In genomic region chr6:39302669-39303424, GRCh38 we compare ENCODE assay signal across 9 cellular contexts. TPM values are rescaled to one million over a fixed set of nuclear protein-coding genes. Genes with fewer than 3 reads are reported as not detected.
DNase-seq lines count a peak whose midpoint lies in the region; ATAC-seq and TF ChIP-seq lines count a peak whose summit lies in the region.
"Had no signal": no experiment of that assay in that cellular context is flagged by ENCODE, and none has a peak within 500 bp of the region (broad histone marks: within the 10 kb centered on the region; RNA-seq: fewer than 3 reads in every experiment).

No MANE protein-coding gene starts in this region.

- TF ChIP-seq POLR2A in vagina (IDR thresholded peaks at IDR 0.05): no peak

- H3K23ac ChIP-seq in H9 (ENCODE audit: insufficient read length, low read depth, low read length): no peak overlapping the region

- H3K9ac ChIP-seq in H9 (ENCODE audit: extremely low read depth, insufficient read length, low read length) (no peak overlapping the region), adipocyte (ENCODE audit: low read length) (no peak overlapping the region), rectal smooth muscle tissue (ENCODE audit: low read length) (no peak overlapping the region)

- no peak overlapping the region for H2AK5ac ChIP-seq in H9 (ENCODE audit: insufficient read length, low read length)

- TF ChIP-seq CTCF in H9 (conservative IDR thresholded peaks at IDR 0.05): peak; percentile 86
- TF ChIP-seq CTCF in vagina (IDR thresholded peaks at IDR 0.05): peak; percentile 70 to 92 (median 85)

- H3K27me3 ChIP-seq in H9 (ENCODE audit: insufficient read depth, low read length) (no peaks in the 10 kb centered on the region), adipocyte (replicated peaks; ENCODE audit: control insufficient read depth, insufficient read depth, low read length) (peaks cover 18% of the 10 kb centered on the region), rectal smooth muscle tissue (ENCODE audit: control insufficient read depth, insufficient read depth, low read length) (peaks cover 3% of the 10 kb centered on the region), vagina (no peaks in the 10 kb centered on the region)

- peak overlapping the region; percentile 39 for H3K4me2 ChIP-seq in H9 (ENCODE audit: insufficient read depth, insufficient read length, low read length)

- H3K79me1 ChIP-seq in H9 (ENCODE audit: insufficient read depth, low read depth, low read length, poor library complexity, severe bottlenecking): no peaks in the 10 kb centered on the region

- H2BK12ac ChIP-seq in H9 (ENCODE audit: insufficient read length, low read depth, low read length): no peak overlapping the region

- no peaks in the 10 kb centered on the region; a peak in 1 of 5 replicates for H3K9me3 Mint-ChIP-seq in H9

- no peak overlapping the region for H4K8ac ChIP-seq in H9 (replicated peaks; ENCODE audit: insufficient read length, low read depth, low read length)

- no peak overlapping the region for H3K27ac ChIP-seq in H9 (ENCODE audit: insufficient read length, low read depth, low read length)
- H3K27ac ChIP-seq in rectal smooth muscle tissue (ENCODE audit: low read depth, low read length): no peak overlapping the region
- H3K27ac ChIP-seq in vagina: no peak overlapping the region

- H3T11ph ChIP-seq in H9 (ENCODE audit: low read length): no peak overlapping the region

- H3K4me1 ChIP-seq in H9 (ENCODE audit: insufficient read depth, low read length): 0 out of 2 replicates have a peak, but pooled peaks cover 2% of the 10 kb centered on the region
- peaks cover 6% of the 10 kb centered on the region for H3K4me1 ChIP-seq in adipocyte (ENCODE audit: control insufficient read depth, insufficient read depth, low read length)
- H3K4me1 ChIP-seq in rectal smooth muscle tissue (ENCODE audit: control insufficient read depth, insufficient read depth, low read length): no peaks in the 10 kb centered on the region
- H3K4me1 ChIP-seq in vagina: no peaks in the 10 kb centered on the region

- H2BK5ac ChIP-seq in H9 (ENCODE audit: insufficient read length, low read length): no peak overlapping the region

- peaks cover 7% of the 10 kb centered on the region; the same call in 1 of the 2 replicates for H3K27me3 Mint-ChIP-seq in H9 (ENCODE audit: low read depth)

- H3K27ac Mint-ChIP-seq in H9: no peak overlapping the region

- peak; percentile 96 for ATAC-seq in left ventricle myocardium superior

- H3K4me1 Mint-ChIP-seq in H9: peaks cover 15 to 16% of the 10 kb centered on the region in 2 experiments

- no peak overlapping the region for H4K91ac ChIP-seq in H9 (ENCODE audit: insufficient read length, low read depth, low read length)

- H3K4me3 ChIP-seq in adipocyte (ENCODE audit: low read length) (no peak overlapping the region), rectal smooth muscle tissue (ENCODE audit: low read length) (peak overlapping the region; percentile 50), vagina (no peak overlapping the region)

- no peak overlapping the region for H4K5ac ChIP-seq in H9 (ENCODE audit: insufficient read length, low read depth, low read length)

- H3K4me3 Mint-ChIP-seq in H9: no peak overlapping the region

- H2BK120ac ChIP-seq in H9 (ENCODE audit: low read depth, low read length, poor library complexity, severe bottlenecking): no peak overlapping the region

- WGBS in H9 (ENCODE audit: extremely low coverage, insufficient read length, low lambda C conversion rate): no CpG with 5 or more reads among the region's 11 CpGs

- no peak overlapping the region for H2AFZ ChIP-seq in H9 (ENCODE audit: low read length)

- H2BK20ac ChIP-seq in H9 (ENCODE audit: low read depth, low read length, poor library complexity, severe bottlenecking): no peak overlapping the region

- H3K4ac ChIP-seq in H9 (ENCODE audit: low read depth, low read length): no peak overlapping the region

- intact Hi-C loops in left ventricle myocardium superior (cut with micrococcal nuclease) (loop anchor here (10.0 kb wide), 2 partner anchors 328 to 428 kb away; no protein-coding TSS in a partner anchor), vagina (cut with DNase I) (loop anchor here (5.0 kb wide), 1 partner anchor 136 kb away; no protein-coding TSS in a partner anchor)

- H3K23me2 ChIP-seq in H9 (ENCODE audit: insufficient read length, low read depth, low read length, poor library complexity, severe bottlenecking): no peaks in the 10 kb centered on the region

- H4K20me1 ChIP-seq in H9 (ENCODE audit: control insufficient read depth, insufficient read depth, insufficient read length): no peaks in the 10 kb centered on the region

- H3K56ac ChIP-seq in H9 (ENCODE audit: insufficient read length, low read depth, low read length): no peak overlapping the region

- no peak overlapping the region for H2BK15ac ChIP-seq in H9 (ENCODE audit: low read depth, low read length)

- H3K14ac ChIP-seq in H9 (ENCODE audit: insufficient read depth, low read length): no peak overlapping the region

- DNase-seq in Daoy (ENCODE audit: low read depth): peak; percentile 91
- DNase-seq in H9: peak; percentile 91
- DNase-seq in NCI-H1092 (lab: John Stamatoyannopoulos, UW): peak; percentile 71
- DNase-seq in T-helper 1 cell: peak; percentile 64 to 84 (median 68)
- peak; percentile 84 for DNase-seq in adipocyte (ENCODE audit: low read depth)
- DNase-seq in left ventricle myocardium superior: peak; percentile 91
- no peak for DNase-seq in vagina (ENCODE audit: extremely low spot score in 2 of 2)

- no peaks in the 10 kb centered on the region for H3K36me3 ChIP-seq in adipocyte (ENCODE audit: control insufficient read depth, insufficient read depth, low read length, severe bottlenecking)
- H3K36me3 ChIP-seq in rectal smooth muscle tissue (ENCODE audit: control insufficient read depth, insufficient read depth, low read length): no peaks in the 10 kb centered on the region
- H3K36me3 ChIP-seq in vagina: no peaks in the 10 kb centered on the region

- H3K9me3 ChIP-seq in H9 (ENCODE audit: control insufficient read depth, low read depth, low read length) (no peaks in the 10 kb centered on the region), adipocyte (ENCODE audit: control insufficient read depth, low read length) (peaks cover 3% of the 10 kb centered on the region), vagina (no peaks in the 10 kb centered on the region)

- H3K18ac ChIP-seq in H9 (ENCODE audit: insufficient read length, low read depth, low read length): no peak overlapping the region

- H3K79me2 ChIP-seq in H9 (ENCODE audit: insufficient read depth, low read length): no peaks in the 10 kb centered on the region

- H3K36me3 Mint-ChIP-seq in H9 (ENCODE audit: insufficient read depth in 1 of 3, low read depth in 3 of 3): no peaks in the 10 kb centered on the region

RNA-seq across cellular contexts. Expression of gene KCNK17, which starts 11.4 kb away (rescaled TPM):
- total RNA-seq in Daoy (2014; rRNA removed; shearing (Covaris generic)): not detected in 2 replicates
- 1.2 and 1.3 TPM in 2 replicates for total RNA-seq in H9 (2021)
- total RNA-seq in left ventricle myocardium superior: not detected
- not detected for total RNA-seq in vagina
- total RNA-seq: glomerular endothelial cell had no signal

RNA-seq across cellular contexts. Expression of gene KCNK16, which starts 19.7 kb away (rescaled TPM):
- total RNA-seq in Daoy (2014; rRNA removed; shearing (Covaris generic)): not detected in 2 replicates
- not detected in 2 replicates for total RNA-seq in H9 (2021)
- total RNA-seq in left ventricle myocardium superior: not detected
- total RNA-seq in vagina: not detected
- total RNA-seq: glomerular endothelial cell had no signal

Comparison
In these comparisons a context has a peak if more than half of its experiments do, and no peak if none do; other contexts are left out.
1. DNase-seq: peak in Daoy (single experiment), H9 (single experiment), NCI-H1092 (single experiment), T-helper 1 cell (5 of 5), adipocyte (single experiment) and left ventricle myocardium superior (single experiment); none in vagina (0 of 2).